In the genomic region with DNA sequence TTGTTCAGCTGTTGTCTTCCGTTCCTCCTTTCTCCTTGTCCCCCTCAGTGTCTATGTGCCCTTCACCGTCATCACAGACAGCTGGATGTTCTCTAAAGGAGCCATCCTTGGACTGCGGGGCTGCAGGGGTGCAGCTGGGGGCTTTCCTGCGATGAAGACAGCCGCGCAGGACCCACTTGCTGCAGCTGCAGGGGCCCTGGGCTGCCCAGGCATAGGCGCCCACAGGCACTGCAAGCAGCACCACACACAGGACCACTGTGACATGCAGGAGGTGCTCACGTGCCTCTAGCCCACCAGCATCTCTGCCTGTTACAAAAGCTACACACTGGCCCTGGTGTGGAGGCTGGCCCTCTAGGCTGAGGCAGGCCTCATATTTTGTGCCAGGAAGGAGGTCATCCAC, we compare ENCODE assay signal across 31 cellular contexts. TPM values are rescaled to one million over a fixed set of nuclear protein-coding genes. Genes with fewer than 3 reads are reported as not detected.
"Had no signal": no experiment of that assay in that cellular context is flagged by ENCODE, and none has a peak within 500 bp of the region (broad histone marks: within the 10 kb centered on the region; RNA-seq: fewer than 3 reads in every experiment).

No MANE protein-coding gene starts in this region.

- H3K36me3 ChIP-seq: left lung, left ventricle myocardium inferior, lower lobe of right lung had no signal

- ATAC-seq: left cardiac atrium; left colon; left lobe of liver; left lung; left ventricle myocardium superior; lower lobe of right lung; naive thymus-derived CD4-positive, alpha-beta T cell had no signal

- H3K9me3 ChIP-seq: left lung, left ventricle myocardium inferior, lower lobe of right lung, mucosa of descending colon had no signal

- H3K4me1 ChIP-seq: left lung, left ventricle myocardium inferior, lower lobe of right lung had no signal

- H2AFZ ChIP-seq: hepatocyte had no signal

- H3K4me2 ChIP-seq: hepatocyte had no signal

- H3K4me3 ChIP-seq: hepatocyte, left lung, left ventricle myocardium inferior, lower lobe of right lung, lung, mucosa of descending colon had no signal

- DNase-seq: hippocampal formation; hypothalamus; immature natural killer cell; islet precursor cell; kidney; kidney glomerular epithelial cell; left cardiac atrium; left colon; left lung; left ventricle myocardium inferior; left ventricle myocardium superior; lower lobe of right lung; mammary epithelial cell; mesenchymal stem cell; mesendoderm; midbrain; mucosa of descending colon; naive B cell; naive thymus-derived CD4-positive, alpha-beta T cell had no signal

- H3K27ac ChIP-seq: hepatocyte, left lung, left ventricle myocardium inferior, lower lobe of right lung had no signal

RNA-seq across cellular contexts. Expression of gene LRIT2, which starts 3.4 kb away (rescaled TPM):
- total RNA-seq: hepatocyte; kidney; kidney epithelial cell; left colon; left lobe of liver; left lung; left ventricle myocardium inferior; left ventricle myocardium superior; liver; lower lobe of right lung; lung; lung microvascular endothelial cell; mammary epithelial cell; mesenteric fat pad; mesothelial cell of epicardium; mononuclear cell; mucosa of descending colon; mucosa of gallbladder; myocyte; naive thymus-derived CD4-positive, alpha-beta T cell had no signal
- polyA plus RNA-seq: hepatocyte; immature natural killer cell; keratinocyte; liver; lung; mammary epithelial cell; naive thymus-derived CD4-positive, alpha-beta T cell had no signal

RNA-seq across cellular contexts. Expression of gene LRIT1, which starts 19.4 kb away (rescaled TPM):
- total RNA-seq: hepatocyte; kidney; kidney epithelial cell; left cardiac atrium; left colon; left lobe of liver; left lung; left ventricle myocardium inferior; left ventricle myocardium superior; liver; lower lobe of right lung; lung; lung microvascular endothelial cell; mammary epithelial cell; mesenteric fat pad; mesothelial cell of epicardium; mononuclear cell; mucosa of descending colon; mucosa of gallbladder; naive thymus-derived CD4-positive, alpha-beta T cell had no signal
- polyA plus RNA-seq: hepatocyte; immature natural killer cell; keratinocyte; liver; lung; mammary epithelial cell; naive thymus-derived CD4-positive, alpha-beta T cell had no signal

RNA-seq across cellular contexts. Expression of gene RGR, which starts 22.9 kb away (rescaled TPM):
- total RNA-seq: hepatocyte; kidney; kidney epithelial cell; left lobe of liver; left lung; liver; lower lobe of right lung; lung microvascular endothelial cell; mammary epithelial cell; mesenteric fat pad; mesothelial cell of epicardium; mononuclear cell; mucosa of descending colon; mucosa of gallbladder; naive thymus-derived CD4-positive, alpha-beta T cell had no signal
- polyA plus RNA-seq: hepatocyte; immature natural killer cell; keratinocyte; liver; mammary epithelial cell; naive thymus-derived CD4-positive, alpha-beta T cell had no signal

RNA-seq across cellular contexts. Expression of gene CDHR1, which starts 27.6 kb away (rescaled TPM):
- polyA plus RNA-seq: hepatocyte had no signal

RNA-seq across cellular contexts. Expression of gene GPR15LG, which starts 48.3 kb away (rescaled TPM):
- total RNA-seq: kidney epithelial cell; left cardiac atrium; left lung; left ventricle myocardium inferior; left ventricle myocardium superior; liver; lower lobe of right lung; lung; lung microvascular endothelial cell; mesenteric fat pad; mesothelial cell of epicardium; mononuclear cell; myocyte; naive thymus-derived CD4-positive, alpha-beta T cell had no signal
- polyA plus RNA-seq: immature natural killer cell; liver; mammary epithelial cell; naive thymus-derived CD4-positive, alpha-beta T cell had no signal
